ENCODE assay signal across 9 cellular contexts in the genomic region with DNA sequence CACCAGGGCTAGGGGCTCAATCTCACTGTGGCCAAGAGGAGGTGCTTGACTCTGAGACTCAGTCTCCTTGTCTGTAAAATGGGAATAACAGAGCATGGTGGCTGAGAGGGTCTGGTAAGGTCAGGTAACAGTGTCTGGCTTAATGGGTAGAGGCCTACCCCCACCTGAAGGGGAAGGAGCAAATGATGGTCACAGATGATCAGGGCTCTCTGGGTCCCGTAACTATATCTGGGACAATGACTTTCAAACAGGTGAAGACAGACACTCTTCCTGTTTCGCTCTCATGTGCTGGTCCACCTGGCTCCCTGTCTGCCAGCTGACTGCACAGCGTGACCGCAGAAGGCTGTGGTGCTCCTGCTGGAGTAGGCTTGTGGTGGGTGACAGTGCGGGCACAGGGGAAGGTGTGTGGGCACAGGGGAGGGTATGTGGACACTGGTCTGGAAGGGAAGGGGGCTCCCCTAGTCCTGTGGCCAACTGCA. TPM values are rescaled to one million over a fixed set of nuclear protein-coding genes. Genes with fewer than 3 reads are reported as not detected.
DNase-seq lines count a peak whose midpoint lies in the region; ATAC-seq lines count a peak whose summit lies in the region.
"Had no signal": no experiment of that assay in that cellular context is flagged by ENCODE, and none has a peak within 500 bp of the region (broad histone marks: within the 10 kb centered on the region; RNA-seq: fewer than 3 reads in every experiment).

No MANE protein-coding gene starts in this region.

- H3K4me3 ChIP-seq in GM08714 (ENCODE audit: low read length), result peak overlapping the region; percentile 21; the same call in 1 of the 2 replicates

- peaks cover 4% of the 10 kb centered on the region for H3K36me3 Mint-ChIP-seq in natural killer cell treated with Interleukin-12 subunit alpha and Interleukin-12 subunit beta and Interleukin-15 and Interleukin-18, amount 100 ng/mL, for 72 hours
- H3K36me3 Mint-ChIP-seq in activated naive CD8-positive, alpha-beta T cell treated with anti-CD3 and anti-CD28 coated beads for 36 hours, result no peaks in the 10 kb centered on the region

- H3K4me3 Mint-ChIP-seq in natural killer cell treated with Interleukin-12 subunit alpha and Interleukin-12 subunit beta and Interleukin-15 and Interleukin-18, amount 100 ng/mL, for 72 hours, result no peak overlapping the region
- no peak overlapping the region for H3K4me3 Mint-ChIP-seq in activated naive CD8-positive, alpha-beta T cell treated with anti-CD3 and anti-CD28 coated beads for 36 hours

- no peaks in the 10 kb centered on the region for H3K9me3 Mint-ChIP-seq in natural killer cell treated with Interleukin-12 subunit alpha and Interleukin-12 subunit beta and Interleukin-15 and Interleukin-18, amount 100 ng/mL, for 72 hours
- no peaks in the 10 kb centered on the region for H3K9me3 Mint-ChIP-seq in activated naive CD8-positive, alpha-beta T cell treated with anti-CD3 and anti-CD28 coated beads for 36 hours

- ATAC-seq in GM19463 (IDR thresholded peaks at IDR 0.05; ENCODE audit: unreplicated experiment), result peak; percentile 36
- ATAC-seq in HG03469 (IDR thresholded peaks at IDR 0.05; ENCODE audit: unreplicated experiment), result peak; percentile 48
- ATAC-seq in natural killer cell treated with Interleukin-12 subunit alpha and Interleukin-12 subunit beta and Interleukin-15 and Interleukin-18, amount 100 ng/mL, for 72 hours, result no peak
- ATAC-seq: PC-3 had no signal

- peak; percentile 1 for DNase-seq in iPS-NIHi11 (ENCODE audit: low spot score)
- DNase-seq in natural killer cell treated with Interleukin-12 subunit alpha and Interleukin-12 subunit beta and Interleukin-15 and Interleukin-18, amount 100 ng/mL, for 72 hours (ENCODE audit: low spot score), result no peak
- no peak for DNase-seq in activated CD4-positive, alpha-beta T cell treated with anti-CD3 and anti-CD28 coated beads for 1 hour
- no peak for DNase-seq in activated naive CD8-positive, alpha-beta T cell treated with anti-CD3 and anti-CD28 coated beads for 36 hours
- no peak for DNase-seq in HuH-7.5 (ENCODE audit: low spot score)
- DNase-seq: PC-3 had no signal

- peaks cover 12 to 14% of the 10 kb centered on the region in 2 donors for H3K4me1 Mint-ChIP-seq in natural killer cell treated with Interleukin-12 subunit alpha and Interleukin-12 subunit beta and Interleukin-15 and Interleukin-18, amount 100 ng/mL, for 72 hours (ENCODE audit: low read depth in 2 of 2)
- peaks cover 17% of the 10 kb centered on the region for H3K4me1 Mint-ChIP-seq in activated naive CD8-positive, alpha-beta T cell treated with anti-CD3 and anti-CD28 coated beads for 36 hours

- H3K27ac Mint-ChIP-seq in natural killer cell treated with Interleukin-12 subunit alpha and Interleukin-12 subunit beta and Interleukin-15 and Interleukin-18, amount 100 ng/mL, for 72 hours, result no peak overlapping the region
- no peak overlapping the region for H3K27ac Mint-ChIP-seq in activated naive CD8-positive, alpha-beta T cell treated with anti-CD3 and anti-CD28 coated beads for 36 hours

- H3K27me3 Mint-ChIP-seq in natural killer cell treated with Interleukin-12 subunit alpha and Interleukin-12 subunit beta and Interleukin-15 and Interleukin-18, amount 100 ng/mL, for 72 hours, result peaks cover 32 to 44% of the 10 kb centered on the region in 2 donors
- peaks cover 55% of the 10 kb centered on the region for H3K27me3 Mint-ChIP-seq in activated naive CD8-positive, alpha-beta T cell treated with anti-CD3 and anti-CD28 coated beads for 36 hours

RNA-seq across cellular contexts. Expression of a gene that starts 4.0 kb away (rescaled TPM):
- under 1 TPM in 1 of 2 donors, not detected in 1; 0.33 TPM for total RNA-seq in natural killer cell treated with Interleukin-12 subunit alpha and Interleukin-12 subunit beta and Interleukin-15 and Interleukin-18, amount 100 ng/mL, for 72 hours
- total RNA-seq in activated naive CD8-positive, alpha-beta T cell treated with anti-CD3 and anti-CD28 coated beads for 36 hours, result under 1 TPM in 1 of 2 experiments, not detected in 1; 0.08 TPM

Comparison
In these comparisons a context has a peak if more than half of its experiments do, and no peak if none do; other contexts are left out.
1. ATAC-seq: peak in GM19463 (single experiment) and HG03469 (single experiment); none in natural killer cell treated with Interleukin-12 subunit alpha and Interleukin-12 subunit beta and Interleukin-15 and Interleukin-18, amount 100 ng/mL, for 72 hours (0 of 2).